Comparison of ENCODE assay signal across 18 cellular contexts in the genomic region with DNA sequence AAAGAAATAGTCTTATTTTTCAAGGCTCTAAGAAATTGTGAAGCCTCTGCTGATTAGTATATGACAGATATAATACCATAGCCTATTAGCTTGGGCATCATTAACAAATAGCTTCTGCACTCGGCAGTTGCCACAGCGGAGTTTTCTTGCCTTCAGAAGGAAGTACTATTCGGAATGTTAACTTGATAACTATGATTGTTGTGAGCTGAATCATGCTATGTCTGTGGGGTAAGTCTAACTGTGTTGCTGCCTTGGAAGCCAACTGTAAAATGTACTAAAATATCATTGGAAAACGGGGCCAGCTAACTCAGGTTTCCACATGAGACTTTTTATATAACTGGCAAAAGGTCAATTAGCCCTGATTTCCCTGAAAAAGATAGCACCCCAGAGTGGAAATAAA.
DNase-seq lines count a peak whose midpoint lies in the region; TF ChIP-seq lines count a peak whose summit lies in the region.
"Had no signal": no experiment of that assay in that cellular context is flagged by ENCODE, and none has a peak within 500 bp of the region (broad histone marks: within the 10 kb centered on the region; RNA-seq: fewer than 3 reads in every experiment).

No MANE protein-coding gene starts in this region.

- no peak overlapping the region for H3K27ac ChIP-seq in Karpas-422 (ENCODE audit: low read length)
- H3K27ac ChIP-seq: ascending aorta, heart left ventricle, SK-N-MC, upper lobe of right lung had no signal

- no peak overlapping the region for H2AFZ ChIP-seq in Karpas-422 (ENCODE audit: low read length)

- no peaks in the 10 kb centered on the region for H3K9me3 ChIP-seq in Karpas-422 (ENCODE audit: low read length)
- H3K9me3 ChIP-seq: ascending aorta, upper lobe of right lung had no signal

- no peaks in the 10 kb centered on the region for H3K79me2 ChIP-seq in Karpas-422 (ENCODE audit: low read length)

- no peaks in the 10 kb centered on the region for H3K4me1 ChIP-seq in Karpas-422 (ENCODE audit: low read length)
- H3K4me1 ChIP-seq: heart left ventricle, upper lobe of right lung had no signal

- TF ChIP-seq CTCF in astrocyte of the spinal cord (IDR thresholded peaks at IDR 0.05; ENCODE audit: low read depth, low read length) = no peak

- DNase-seq in HCEC 1CT (peak; percentile 27), astrocyte of the spinal cord (ENCODE audit: low read depth, low spot score) (peak; percentile 87), glomerular visceral epithelial cell (ENCODE audit: extremely low spot score) (peak; percentile 22), smooth muscle cell of the brain vasculature (ENCODE audit: low read depth, low spot score) (peak; percentile 31), NAMALWA (ENCODE audit: low spot score) (no peak), Karpas-422 (no peak), SHP77 (lab: John Stamatoyannopoulos, UW) (no peak), NCI-H2081 treated with DMSO at 0.1 percent for 48 hours (lab: John Stamatoyannopoulos, UW) (no peak)
- DNase-seq: activated effector memory CD4-positive, alpha-beta T cell treated with anti-CD3 and anti-CD28 coated beads, Interleukin-2, amount 50 U/mL, for 16 hours; CD8-positive, alpha-beta memory T cell; effector memory CD4-positive, alpha-beta T cell; heart left ventricle; left colon; naive B cell; stimulated activated CD4-positive, alpha-beta T cell treated with anti-CD3 and anti-CD28 coated beads, Interleukin-4, amount 100 ng/mL, for 4 hours; upper lobe of right lung had no signal

- no peak overlapping the region for H3K9ac ChIP-seq in Karpas-422 (ENCODE audit: low read length)

- no peaks in the 10 kb centered on the region for H3K27me3 ChIP-seq in Karpas-422 (ENCODE audit: low read length)
- H3K27me3 ChIP-seq: ascending aorta, heart left ventricle, upper lobe of right lung had no signal

- H3K36me3 ChIP-seq in Karpas-422 (ENCODE audit: insufficient read depth, low read length) = no peaks in the 10 kb centered on the region
- H3K36me3 ChIP-seq: ascending aorta, heart left ventricle, upper lobe of right lung had no signal

- in situ Hi-C loops in astrocyte of the spinal cord (cut with HindIII; ENCODE audit: low sequenced_read_pairs) = no loop called here

- H3K4me2 ChIP-seq in Karpas-422 (ENCODE audit: low read depth, low read length, poor library complexity, severe bottlenecking) = no peak overlapping the region

- no peaks in the 10 kb centered on the region for H3K9me2 ChIP-seq in Karpas-422 (replicated peaks; ENCODE audit: insufficient read depth, low read length)

- H3K4me3 ChIP-seq in astrocyte of the spinal cord (ENCODE audit: low read depth, low read length) = no peak overlapping the region
- H3K4me3 ChIP-seq in Karpas-422 (ENCODE audit: low read length) = no peak overlapping the region
- H3K4me3 ChIP-seq: ascending aorta, heart left ventricle, SK-N-MC, upper lobe of right lung had no signal

- no peaks in the 10 kb centered on the region for H4K20me1 ChIP-seq in Karpas-422 (ENCODE audit: insufficient read depth, low read depth, low read length)

Comparison
In these comparisons a context has a peak if more than half of its experiments do, and no peak if none do; other contexts are left out.
1. DNase-seq: peak in HCEC 1CT (single experiment), astrocyte of the spinal cord (single experiment), glomerular visceral epithelial cell (single experiment) and smooth muscle cell of the brain vasculature (single experiment); none in NAMALWA (single experiment), Karpas-422 (single experiment), SHP77 (0 of 2) and NCI-H2081 treated with DMSO at 0.1 percent for 48 hours (single experiment).